Comparison of ENCODE assay signal across 1 cellular context in the genomic region with DNA sequence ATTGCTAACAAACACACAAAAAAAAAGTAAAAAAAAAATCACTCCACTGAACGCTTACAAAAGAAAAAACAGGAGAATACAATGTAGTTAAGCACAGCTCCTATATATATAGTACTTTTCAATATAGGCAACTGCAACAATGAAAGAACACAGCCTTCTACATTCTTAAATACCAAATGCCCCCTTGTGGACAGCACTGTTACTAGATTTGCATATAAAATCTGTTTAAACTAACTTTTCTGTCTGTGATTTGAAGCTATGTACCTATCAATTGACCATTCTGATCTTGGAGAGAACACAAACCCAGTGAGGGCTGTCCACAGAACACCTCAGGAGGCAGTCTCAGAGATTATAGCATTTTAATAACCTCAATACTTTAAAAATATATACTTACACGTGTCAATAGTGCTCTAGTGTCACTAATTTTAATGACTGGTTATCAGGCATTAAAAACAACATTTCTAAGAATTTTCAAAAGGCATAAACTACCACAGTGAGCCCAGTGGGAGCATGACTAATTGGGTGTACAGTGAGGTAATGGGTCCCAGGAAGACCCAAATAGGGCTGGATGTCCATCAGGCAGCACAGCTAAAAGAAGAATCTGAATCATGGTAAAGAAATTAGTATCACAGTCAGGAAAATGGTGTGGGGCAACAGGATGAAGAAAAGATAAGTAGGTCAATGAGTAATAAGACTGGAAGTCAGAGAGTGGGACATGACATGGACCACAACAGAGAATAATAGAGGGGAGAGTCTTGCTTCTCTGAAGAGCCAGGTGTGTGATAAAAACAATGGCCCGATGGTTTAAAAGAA.
TF ChIP-seq lines count a peak whose summit lies in the region.

No MANE protein-coding gene starts in this region.

TF ChIP-seq in GM23338, 12 proteins besides CTCF, POLR2A, EP300 and RAD21 (continued from another document):
- TF ChIP-seq, protein P1, sequence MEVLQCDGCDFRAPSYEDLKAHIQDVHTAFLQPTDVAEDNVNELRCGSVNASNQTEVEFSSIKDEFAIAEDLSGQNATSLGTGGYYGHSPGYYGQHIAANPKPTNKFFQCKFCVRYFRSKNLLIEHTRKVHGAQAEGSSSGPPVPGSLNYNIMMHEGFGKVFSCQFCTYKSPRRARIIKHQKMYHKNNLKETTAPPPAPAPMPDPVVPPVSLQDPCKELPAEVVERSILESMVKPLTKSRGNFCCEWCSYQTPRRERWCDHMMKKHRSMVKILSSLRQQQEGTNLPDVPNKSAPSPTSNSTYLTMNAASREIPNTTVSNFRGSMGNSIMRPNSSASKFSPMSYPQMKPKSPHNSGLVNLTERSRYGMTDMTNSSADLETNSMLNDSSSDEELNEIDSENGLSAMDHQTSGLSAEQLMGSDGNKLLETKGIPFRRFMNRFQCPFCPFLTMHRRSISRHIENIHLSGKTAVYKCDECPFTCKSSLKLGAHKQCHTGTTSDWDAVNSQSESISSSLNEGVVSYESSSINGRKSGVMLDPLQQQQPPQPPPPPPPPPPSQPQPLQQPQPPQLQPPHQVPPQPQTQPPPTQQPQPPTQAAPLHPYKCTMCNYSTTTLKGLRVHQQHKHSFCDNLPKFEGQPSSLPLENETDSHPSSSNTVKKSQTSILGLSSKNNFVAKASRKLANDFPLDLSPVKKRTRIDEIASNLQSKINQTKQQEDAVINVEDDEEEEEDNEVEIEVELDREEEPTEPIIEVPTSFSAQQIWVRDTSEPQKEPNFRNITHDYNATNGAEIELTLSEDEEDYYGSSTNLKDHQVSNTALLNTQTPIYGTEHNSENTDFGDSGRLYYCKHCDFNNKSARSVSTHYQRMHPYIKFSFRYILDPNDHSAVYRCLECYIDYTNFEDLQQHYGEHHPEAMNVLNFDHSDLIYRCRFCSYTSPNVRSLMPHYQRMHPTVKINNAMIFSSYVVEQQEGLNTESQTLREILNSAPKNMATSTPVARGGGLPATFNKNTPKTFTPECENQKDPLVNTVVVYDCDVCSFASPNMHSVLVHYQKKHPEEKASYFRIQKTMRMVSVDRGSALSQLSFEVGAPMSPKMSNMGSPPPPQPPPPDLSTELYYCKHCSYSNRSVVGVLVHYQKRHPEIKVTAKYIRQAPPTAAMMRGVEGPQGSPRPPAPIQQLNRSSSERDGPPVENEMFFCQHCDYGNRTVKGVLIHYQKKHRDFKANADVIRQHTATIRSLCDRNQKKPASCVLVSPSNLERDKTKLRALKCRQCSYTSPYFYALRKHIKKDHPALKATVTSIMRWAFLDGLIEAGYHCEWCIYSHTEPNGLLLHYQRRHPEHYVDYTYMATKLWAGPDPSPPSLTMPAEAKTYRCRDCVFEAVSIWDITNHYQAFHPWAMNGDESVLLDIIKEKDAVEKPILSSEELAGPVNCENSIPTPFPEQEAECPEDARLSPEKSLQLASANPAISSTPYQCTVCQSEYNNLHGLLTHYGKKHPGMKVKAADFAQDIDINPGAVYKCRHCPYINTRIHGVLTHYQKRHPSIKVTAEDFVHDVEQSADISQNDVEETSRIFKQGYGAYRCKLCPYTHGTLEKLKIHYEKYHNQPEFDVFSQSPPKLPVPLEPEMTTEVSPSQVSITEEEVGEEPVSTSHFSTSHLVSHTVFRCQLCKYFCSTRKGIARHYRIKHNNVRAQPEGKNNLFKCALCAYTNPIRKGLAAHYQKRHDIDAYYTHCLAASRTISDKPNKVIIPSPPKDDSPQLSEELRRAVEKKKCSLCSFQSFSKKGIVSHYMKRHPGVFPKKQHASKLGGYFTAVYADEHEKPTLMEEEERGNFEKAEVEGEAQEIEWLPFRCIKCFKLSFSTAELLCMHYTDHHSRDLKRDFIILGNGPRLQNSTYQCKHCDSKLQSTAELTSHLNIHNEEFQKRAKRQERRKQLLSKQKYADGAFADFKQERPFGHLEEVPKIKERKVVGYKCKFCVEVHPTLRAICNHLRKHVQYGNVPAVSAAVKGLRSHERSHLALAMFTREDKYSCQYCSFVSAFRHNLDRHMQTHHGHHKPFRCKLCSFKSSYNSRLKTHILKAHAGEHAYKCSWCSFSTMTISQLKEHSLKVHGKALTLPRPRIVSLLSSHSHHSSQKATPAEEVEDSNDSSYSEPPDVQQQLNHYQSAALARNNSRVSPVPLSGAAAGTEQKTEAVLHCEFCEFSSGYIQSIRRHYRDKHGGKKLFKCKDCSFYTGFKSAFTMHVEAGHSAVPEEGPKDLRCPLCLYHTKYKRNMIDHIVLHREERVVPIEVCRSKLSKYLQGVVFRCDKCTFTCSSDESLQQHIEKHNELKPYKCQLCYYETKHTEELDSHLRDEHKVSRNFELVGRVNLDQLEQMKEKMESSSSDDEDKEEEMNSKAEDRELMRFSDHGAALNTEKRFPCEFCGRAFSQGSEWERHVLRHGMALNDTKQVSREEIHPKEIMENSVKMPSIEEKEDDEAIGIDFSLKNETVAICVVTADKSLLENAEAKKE (CRISPR knock-in tag; IDR thresholded peaks at IDR 0.05), result no peak
- TF ChIP-seq EZH2 (IDR thresholded peaks at IDR 0.05; ENCODE audit: low read depth, unreplicated experiment), result no peak
- TF ChIP-seq, protein P2, sequence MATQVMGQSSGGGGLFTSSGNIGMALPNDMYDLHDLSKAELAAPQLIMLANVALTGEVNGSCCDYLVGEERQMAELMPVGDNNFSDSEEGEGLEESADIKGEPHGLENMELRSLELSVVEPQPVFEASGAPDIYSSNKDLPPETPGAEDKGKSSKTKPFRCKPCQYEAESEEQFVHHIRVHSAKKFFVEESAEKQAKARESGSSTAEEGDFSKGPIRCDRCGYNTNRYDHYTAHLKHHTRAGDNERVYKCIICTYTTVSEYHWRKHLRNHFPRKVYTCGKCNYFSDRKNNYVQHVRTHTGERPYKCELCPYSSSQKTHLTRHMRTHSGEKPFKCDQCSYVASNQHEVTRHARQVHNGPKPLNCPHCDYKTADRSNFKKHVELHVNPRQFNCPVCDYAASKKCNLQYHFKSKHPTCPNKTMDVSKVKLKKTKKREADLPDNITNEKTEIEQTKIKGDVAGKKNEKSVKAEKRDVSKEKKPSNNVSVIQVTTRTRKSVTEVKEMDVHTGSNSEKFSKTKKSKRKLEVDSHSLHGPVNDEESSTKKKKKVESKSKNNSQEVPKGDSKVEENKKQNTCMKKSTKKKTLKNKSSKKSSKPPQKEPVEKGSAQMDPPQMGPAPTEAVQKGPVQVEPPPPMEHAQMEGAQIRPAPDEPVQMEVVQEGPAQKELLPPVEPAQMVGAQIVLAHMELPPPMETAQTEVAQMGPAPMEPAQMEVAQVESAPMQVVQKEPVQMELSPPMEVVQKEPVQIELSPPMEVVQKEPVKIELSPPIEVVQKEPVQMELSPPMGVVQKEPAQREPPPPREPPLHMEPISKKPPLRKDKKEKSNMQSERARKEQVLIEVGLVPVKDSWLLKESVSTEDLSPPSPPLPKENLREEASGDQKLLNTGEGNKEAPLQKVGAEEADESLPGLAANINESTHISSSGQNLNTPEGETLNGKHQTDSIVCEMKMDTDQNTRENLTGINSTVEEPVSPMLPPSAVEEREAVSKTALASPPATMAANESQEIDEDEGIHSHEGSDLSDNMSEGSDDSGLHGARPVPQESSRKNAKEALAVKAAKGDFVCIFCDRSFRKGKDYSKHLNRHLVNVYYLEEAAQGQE (IDR thresholded peaks at IDR 0.05; ENCODE audit: unreplicated experiment), result no peak
